In the genomic region with DNA sequence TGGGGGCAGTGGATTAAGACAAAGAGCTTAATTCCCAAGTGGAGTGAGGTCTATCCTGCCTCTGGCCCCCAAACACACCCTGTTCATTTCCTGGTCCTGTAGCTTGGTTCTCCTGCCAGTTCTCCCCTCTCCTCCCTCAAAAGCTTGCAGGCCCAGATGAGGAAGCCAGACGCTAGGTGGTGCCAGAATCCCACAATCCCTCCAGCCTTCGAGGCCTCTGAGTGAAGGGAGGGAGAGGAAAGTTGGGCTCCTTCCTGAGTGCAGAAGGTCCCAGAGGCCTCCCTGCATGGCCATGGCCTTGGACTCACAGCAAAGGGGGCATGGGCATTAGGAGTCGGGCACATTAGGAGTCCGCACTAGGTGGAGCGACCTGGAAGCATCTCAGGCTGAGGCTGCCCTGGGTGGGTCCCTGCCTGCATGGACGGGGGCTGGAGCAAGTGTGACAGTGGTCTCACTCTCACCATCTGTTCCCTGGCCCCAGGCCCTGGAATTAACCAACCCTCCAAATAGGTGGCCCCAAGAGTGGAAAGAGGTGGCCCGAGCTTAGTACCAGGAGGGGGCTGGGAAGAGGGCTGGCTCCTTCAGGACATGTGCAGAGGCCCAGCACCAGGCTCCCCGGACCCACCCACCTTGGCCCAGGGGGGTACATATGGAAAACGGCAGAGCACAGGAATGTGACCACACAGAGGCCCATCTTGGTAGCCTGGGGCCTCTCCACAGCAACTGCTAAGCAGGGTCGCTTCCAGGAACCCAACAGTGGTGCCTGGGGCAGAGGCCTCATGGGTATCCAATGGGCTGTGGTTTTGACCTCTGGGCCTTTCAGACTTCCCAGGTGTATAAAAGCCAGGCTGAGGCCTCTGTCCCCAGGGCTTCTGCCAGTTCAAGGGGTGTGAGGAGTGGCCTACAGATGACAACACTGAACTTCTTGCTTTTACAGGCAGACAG, we compare ENCODE assay signal across 8 cellular contexts. TPM values are rescaled to one million over a fixed set of nuclear protein-coding genes. Genes with fewer than 3 reads are reported as not detected.
DNase-seq lines count a peak whose midpoint lies in the region; ATAC-seq and TF ChIP-seq lines count a peak whose summit lies in the region.

No MANE protein-coding gene starts in this region.

- ATAC-seq in GM23338 = peak; percentile 36
- ATAC-seq in HG03457 (IDR thresholded peaks at IDR 0.05; ENCODE audit: unreplicated experiment) = no peak

- H3K27ac ChIP-seq in BLaER1 treated with 17β-estradiol and CSF1 and Interleukin-3, amounts not matched to agents 10 nM and 100 nM = peak overlapping the region in 3 of 11 experiments; percentile 78 to 84 (median 81); a peak in 5 of 22 replicates
- H3K27ac ChIP-seq in GM23338 (ENCODE audit: low read depth) (no peak overlapping the region), vagina (no peak overlapping the region)

- TF ChIP-seq CTCF in GM23338 (conservative IDR thresholded peaks at IDR 0.05; ENCODE audit: low read depth in 2 of 2) (peak; percentile 82 to 96), astrocyte of the spinal cord (IDR thresholded peaks at IDR 0.05; ENCODE audit: low read depth, low read length) (peak; percentile 87), kidney epithelial cell (IDR thresholded peaks at IDR 0.05; ENCODE audit: insufficient read depth, low read length, poor library complexity, severe bottlenecking) (peak; percentile 72), vagina (IDR thresholded peaks at IDR 0.05) (peak in 2 of 3 experiments; percentile 5 to 26)

- TF ChIP-seq POLR2A in vagina (IDR thresholded peaks at IDR 0.05) = no peak

- no peaks in the 10 kb centered on the region for H3K36me3 Mint-ChIP-seq in GM23338 (ENCODE audit: low read depth)

- peaks cover 81 to 97% (median 93%) of the 10 kb centered on the region in 10 experiments for H3K4me1 ChIP-seq in BLaER1 treated with 17β-estradiol and CSF1 and Interleukin-3, amounts not matched to agents 10 nM and 100 nM
- H3K4me1 ChIP-seq in GM23338 (ENCODE audit: insufficient read depth) = peaks cover 17% of the 10 kb centered on the region; the same call in 1 of the 2 replicates
- H3K4me1 ChIP-seq in vagina = peaks cover 45% of the 10 kb centered on the region

- peaks cover 21% of the 10 kb centered on the region for H3K27me3 Mint-ChIP-seq in GM23338 (ENCODE audit: insufficient read depth, low read depth, poor library complexity)

- no peak overlapping the region for H3K27ac Mint-ChIP-seq in GM23338

- in situ Hi-C loops in astrocyte of the spinal cord (cut with HindIII; ENCODE audit: low sequenced_read_pairs) = no loop called here

- H3K9me3 ChIP-seq in BLaER1 treated with 17β-estradiol and CSF1 and Interleukin-3, amounts not matched to agents 10 nM and 100 nM (replicated peaks in 1 of 11) = no peaks in the 10 kb centered on the region
- no peaks in the 10 kb centered on the region for H3K9me3 ChIP-seq in vagina

- H4K20me1 ChIP-seq in BLaER1 treated with 17β-estradiol and CSF1 and Interleukin-3, amounts not matched to agents 10 nM and 100 nM = peaks cover 0 to 15% (median 0%) of the 10 kb centered on the region in 11 experiments; a peak in 4 of 22 replicates
- no peaks in the 10 kb centered on the region; the same call in 1 of the 2 replicates for H4K20me1 ChIP-seq in GM23338 (replicated peaks; ENCODE audit: insufficient read depth)

- H3K4me3 ChIP-seq in BLaER1 treated with 17β-estradiol and CSF1 and Interleukin-3, amounts not matched to agents 10 nM and 100 nM = no peak overlapping the region
- H3K4me3 ChIP-seq in GM23338 (no peak overlapping the region), astrocyte of the spinal cord (ENCODE audit: low read depth, low read length) (no peak overlapping the region), kidney epithelial cell (ENCODE audit: low read depth, low read length) (no peak overlapping the region), vagina (no peak overlapping the region)

- H3K9ac ChIP-seq in BLaER1 treated with 17β-estradiol and CSF1 and Interleukin-3, amounts not matched to agents 10 nM and 100 nM = peak overlapping the region in 6 of 11 experiments; percentile 1 to 37 (median 17); a peak in 4 of 22 replicates

- H3K36me3 ChIP-seq in BLaER1 treated with 17β-estradiol and CSF1 and Interleukin-3, amounts not matched to agents 10 nM and 100 nM = no peaks in the 10 kb centered on the region
- H3K36me3 ChIP-seq in GM23338 (ENCODE audit: insufficient read depth) (no peaks in the 10 kb centered on the region), kidney epithelial cell (ENCODE audit: control insufficient read depth, insufficient read depth, low read length) (no peaks in the 10 kb centered on the region), vagina (no peaks in the 10 kb centered on the region)

- H3K79me2 ChIP-seq in GM23338 (replicated peaks; ENCODE audit: insufficient read depth) = no peaks in the 10 kb centered on the region

- no peaks in the 10 kb centered on the region for H3K27me3 ChIP-seq in BLaER1 treated with 17β-estradiol and CSF1 and Interleukin-3, amounts not matched to agents 10 nM and 100 nM
- H3K27me3 ChIP-seq in GM23338 (ENCODE audit: insufficient read depth) (no peaks in the 10 kb centered on the region), kidney epithelial cell (ENCODE audit: control insufficient read depth, insufficient read depth, low read length) (no peaks in the 10 kb centered on the region), vagina (no peaks in the 10 kb centered on the region)

- intact Hi-C loops in vagina (cut with DNase I) = loop anchor here (10.0 kb wide), 1 partner anchor 395 kb away; no protein-coding TSS in a partner anchor

- DNase-seq in GM23338 (ENCODE audit: low spot score) (peak; percentile 90), NCI-H69 (lab: John Stamatoyannopoulos, UW) (peak; percentile 82), astrocyte of the spinal cord (ENCODE audit: low read depth, low spot score) (peak; percentile 71), kidney epithelial cell (ENCODE audit: low read depth) (no peak), vagina (ENCODE audit: extremely low spot score in 2 of 2) (no peak)
- DNase-seq in stimulated activated naive CD4-positive, alpha-beta T cell (lab: John Stamatoyannopoulos, UW) = no peak

- no peak overlapping the region; the same call in 2 of the 3 replicates for H3K4me3 Mint-ChIP-seq in GM23338

- H3K4me1 Mint-ChIP-seq in GM23338 = peaks cover 59% of the 10 kb centered on the region

- H3K9me2 ChIP-seq in GM23338 (ENCODE audit: insufficient read depth) = no peaks in the 10 kb centered on the region

- peak overlapping the region; percentile 45 to 94 (median 89) for H3K4me2 ChIP-seq in BLaER1 treated with 17β-estradiol and CSF1 and Interleukin-3, amounts not matched to agents 10 nM and 100 nM
- H3K4me2 ChIP-seq in GM23338 = no peak overlapping the region

- H3K9me3 Mint-ChIP-seq in GM23338 = no peaks in the 10 kb centered on the region

- H2AFZ ChIP-seq in GM23338 = peak overlapping the region; percentile 14; the same call in 1 of the 2 replicates

- H3F3A ChIP-seq in GM23338 (replicated peaks; ENCODE audit: low read depth) = no peaks in the 10 kb centered on the region

RNA-seq across cellular contexts. Expression of a gene that starts 5.2 kb away (rescaled TPM):
- total RNA-seq in GM23338 (2014; rRNA removed; shearing (Covaris generic)) = 0.12 and 0.59 TPM in 2 replicates
- polyA plus RNA-seq in GM23338 (2016; fragmentation: Nextera tagmentation; extraction: Ambion mirVana) = 0.12 and 1.4 TPM in 2 replicates
- 5.0 and 7.5 TPM in 2 replicates for total RNA-seq in kidney epithelial cell
- total RNA-seq in vagina = 2.7 TPM

RNA-seq across cellular contexts. Expression of a gene that starts 22.4 kb away (rescaled TPM):
- 0.17 and 0.19 TPM in 2 replicates for total RNA-seq in GM23338 (2014; rRNA removed; shearing (Covaris generic))
- polyA plus RNA-seq in GM23338 (2016; fragmentation: Nextera tagmentation; extraction: Ambion mirVana) = 0.28 TPM in 1 of 2 replicates, not detected in the other
- total RNA-seq in kidney epithelial cell = 0.21 and 3.1 TPM in 2 replicates
- total RNA-seq in vagina = 0.25 TPM

RNA-seq across cellular contexts. Expression of a gene that starts 57.1 kb away (rescaled TPM):
- total RNA-seq in GM23338 (2014; rRNA removed; shearing (Covaris generic)) = 25.6 and 30.7 TPM in 2 replicates
- 21.8 and 26.2 TPM in 2 replicates for polyA plus RNA-seq in GM23338 (2016; fragmentation: Nextera tagmentation; extraction: Ambion mirVana)
- 45.8 and 83.4 TPM in 2 replicates for total RNA-seq in kidney epithelial cell
- total RNA-seq in vagina = 75.4 TPM

Comparison
In these comparisons a context has a peak if more than half of its experiments do, and no peak if none do; other contexts are left out.
1. DNase-seq: peak in GM23338 (single experiment), NCI-H69 (single experiment) and astrocyte of the spinal cord (single experiment); none in kidney epithelial cell (single experiment), vagina (0 of 2) and stimulated activated naive CD4-positive, alpha-beta T cell (0 of 6).
2. CTCF ChIP-seq: peak in every context shown above with its lines; median percentile 89 in GM23338; 87 in astrocyte of the spinal cord; 72 in kidney epithelial cell; 16 in vagina.